ENCODE assay signal across 10 cellular contexts in genomic region chr3:134312072-134312872, GRCh38.
DNase-seq lines count a peak whose midpoint lies in the region; ATAC-seq, FAIRE-seq and TF ChIP-seq lines count a peak whose summit lies in the region.
"Had no signal": no experiment of that assay in that cellular context is flagged by ENCODE, and none has a peak within 500 bp of the region (broad histone marks: within the 10 kb centered on the region; RNA-seq: fewer than 3 reads in every experiment).

No MANE protein-coding gene starts in this region.

- H3K27me3 ChIP-seq in HCT116 (ENCODE audit: insufficient read depth, low read length) (no peaks in the 10 kb centered on the region), Karpas-422 (ENCODE audit: low read length) (no peaks in the 10 kb centered on the region)

- H3K79me2 ChIP-seq in HCT116 (ENCODE audit: insufficient read depth, low read length): no peaks in the 10 kb centered on the region
- H3K79me2 ChIP-seq in Karpas-422 (ENCODE audit: low read length): no peaks in the 10 kb centered on the region

- POLR2A ChIA-PET in HCT116 (lab: Charles Lee): no interaction called here

- no peak overlapping the region for H3K4me3 Mint-ChIP-seq in chondrocyte (ENCODE audit: unreplicated experiment)
- H3K4me3 Mint-ChIP-seq: T-helper 1 cell treated with Interleukin-12 subunit alpha and Interleukin-12 subunit beta and Interleukin-4 antibody, amounts not matched to agents 30 μg/mL and 1 μg/mL, for 36 hours had no signal

- no peaks in the 10 kb centered on the region for H3K9me3 ChIP-seq in HCT116 (ENCODE audit: control insufficient read depth in 1 of 2, insufficient read depth in 1 of 2, low read depth in 1 of 2, low read length in 2 of 2)
- H3K9me3 ChIP-seq in mucosa of descending colon: no peaks in the 10 kb centered on the region
- H3K9me3 ChIP-seq in Karpas-422 (ENCODE audit: low read length): no peaks in the 10 kb centered on the region

- intact Hi-C loops in HCT116 (cut with micrococcal nuclease) (loop anchor here (1.0 to 2.0 kb wide), 2 partner anchors 47 to 137 kb away; no protein-coding TSS in a partner anchor), mucosa of descending colon (cut with DNase I, micrococcal nuclease) (loop anchor here in 1 of 2 donors (5.0 kb wide), 1 partner anchor 65 kb away; no protein-coding TSS in a partner anchor)

- H3K27ac Mint-ChIP-seq in chondrocyte (ENCODE audit: unreplicated experiment): peak overlapping the region; percentile 94
- H3K27ac Mint-ChIP-seq: T-helper 1 cell treated with Interleukin-12 subunit alpha and Interleukin-12 subunit beta and Interleukin-4 antibody, amounts not matched to agents 30 μg/mL and 1 μg/mL, for 36 hours had no signal

- H3K9ac ChIP-seq in HCT116 (ENCODE audit: low read length) (peak overlapping the region; percentile 84), Karpas-422 (ENCODE audit: low read length) (no peak overlapping the region)

- H3K4me3 ChIP-seq in AG10803 (ENCODE audit: low read length) (no peak overlapping the region), HCT116 (replicated peaks in 1 of 2; ENCODE audit: low read depth in 1 of 2, low read length in 2 of 2) (peak overlapping the region in 1 of 2 experiments; percentile 70; a peak in 2 of 4 replicates), mucosa of descending colon (no peak overlapping the region), Karpas-422 (ENCODE audit: low read length) (no peak overlapping the region)

- TF ChIP-seq RAD21 in HCT116 (IDR thresholded peaks at IDR 0.05; ENCODE audit: low read depth): no peak

- no peaks in the 10 kb centered on the region for H3K27me3 Mint-ChIP-seq in chondrocyte (ENCODE audit: low read depth)

- H3K4me1 Mint-ChIP-seq in chondrocyte (ENCODE audit: low read depth): peaks cover 86% of the 10 kb centered on the region

- no peaks in the 10 kb centered on the region for H3K36me3 Mint-ChIP-seq in chondrocyte (ENCODE audit: low read depth)

- no peak overlapping the region for H2AFZ ChIP-seq in HCT116 (ENCODE audit: low read depth, low read length, poor library complexity, severe bottlenecking)
- no peak overlapping the region for H2AFZ ChIP-seq in Karpas-422 (ENCODE audit: low read length)

- H3K4me1 ChIP-seq in HCT116 (ENCODE audit: control insufficient read depth in 1 of 2, insufficient read depth in 2 of 2, low read length in 2 of 2) (peaks cover 58 to 78% of the 10 kb centered on the region in 2 experiments), mucosa of descending colon (ENCODE audit: low read depth) (peaks cover 22% of the 10 kb centered on the region), Karpas-422 (ENCODE audit: low read length) (no peaks in the 10 kb centered on the region)

- no peaks in the 10 kb centered on the region for H3K9me3 Mint-ChIP-seq in chondrocyte (ENCODE audit: low read depth)
- H3K9me3 Mint-ChIP-seq: T-helper 1 cell treated with Interleukin-12 subunit alpha and Interleukin-12 subunit beta and Interleukin-4 antibody, amounts not matched to agents 30 μg/mL and 1 μg/mL, for 36 hours had no signal

- ATAC-seq in HCT116: peak; percentile 49
- peak; percentile 37 for ATAC-seq in mucosa of descending colon
- no peak for ATAC-seq in GM21723 (IDR thresholded peaks at IDR 0.05; ENCODE audit: unreplicated experiment)

- DNase-seq in AG10803 (ENCODE audit: low read depth): peak; percentile 69
- no peak for DNase-seq in HCT116 (ENCODE audit: low read depth, low spot score)
- DNase-seq in chondrocyte (ENCODE audit: low spot score): no peak
- peak in 2 of 3 donors; percentile 44 to 46 for DNase-seq in mucosa of descending colon
- DNase-seq in H54 (ENCODE audit: insufficient read length, low spot score): no peak
- no peak for DNase-seq in Karpas-422
- DNase-seq in DMS114 treated with DMSO at 0.1 percent for 48 hours (lab: John Stamatoyannopoulos, UW; ENCODE audit: unreplicated experiment): no peak

- H4K20me1 ChIP-seq in HCT116 (ENCODE audit: insufficient read depth) (no peaks in the 10 kb centered on the region), Karpas-422 (ENCODE audit: insufficient read depth, low read depth, low read length) (no peaks in the 10 kb centered on the region)

- H3K27ac ChIP-seq in HCT116 (ENCODE audit: low read depth, low read length) (peak overlapping the region; percentile 72), Karpas-422 (ENCODE audit: low read length) (no peak overlapping the region)

- TSS peak; percentile 90 for BruUV-seq in HCT116 (replicated peaks; lab: Mats Ljungman, UMichigan)

- TF ChIP-seq CTCF in AG10803 (conservative IDR thresholded peaks at IDR 0.05; ENCODE audit: low read length): 0 out of 2 replicates have a peak, but pooled peaks have one; percentile 2
- TF ChIP-seq CTCF in HCT116 (IDR thresholded peaks at IDR 0.05 in 2 of 3, conservative IDR thresholded peaks at IDR 0.05 in 1 of 3; ENCODE audit: borderline replicate concordance in 1 of 3, insufficient read depth in 1 of 3, low read depth in 2 of 3, low read length in 2 of 3): peak in 2 of 3 experiments; percentile 53 to 56; a peak in 4 of 6 replicates
- no peak for TF ChIP-seq CTCF in chondrocyte (IDR thresholded peaks at IDR 0.05)
- no peak for TF ChIP-seq CTCF in mucosa of descending colon (IDR thresholded peaks at IDR 0.05)

- no peaks in the 10 kb centered on the region for H3K36me3 ChIP-seq in HCT116 (ENCODE audit: control insufficient read depth in 1 of 2, insufficient read depth in 2 of 2, low read length in 2 of 2)
- no peaks in the 10 kb centered on the region for H3K36me3 ChIP-seq in mucosa of descending colon (ENCODE audit: low read depth)
- no peaks in the 10 kb centered on the region for H3K36me3 ChIP-seq in Karpas-422 (ENCODE audit: insufficient read depth, low read length)

- FAIRE-seq in H54 (lab: Jason Lieb, UNC): no peak
- FAIRE-seq: GM18507 had no signal

- no peak for TF ChIP-seq POLR2A in HCT116 (IDR thresholded peaks at IDR 0.05; ENCODE audit: borderline replicate concordance, extremely low read depth, insufficient read depth, insufficient read length)
- TF ChIP-seq POLR2A in H54 (IDR thresholded peaks at IDR 0.05; ENCODE audit: low read depth, low read length): no peak

- H3K4me2 ChIP-seq in HCT116 (ENCODE audit: low read length) (peak overlapping the region; percentile 96), Karpas-422 (ENCODE audit: low read depth, low read length, poor library complexity, severe bottlenecking) (no peak overlapping the region)

- H3K9me2 ChIP-seq in HCT116 (ENCODE audit: insufficient read depth): no peaks in the 10 kb centered on the region
- no peaks in the 10 kb centered on the region for H3K9me2 ChIP-seq in Karpas-422 (replicated peaks; ENCODE audit: insufficient read depth, low read length)

- RAD21 ChIA-PET in HCT116 (lab: Charles Lee; ENCODE audit: low non-redundant PET in 1 of 2, low total read pairs in 2 of 2, uncharacterized antibody in 2 of 2, unreplicated experiment in 2 of 2): no interaction called here

- CTCF ChIA-PET in HCT116 (lab: Charles Lee): interaction anchor here (1.6 to 2.7 kb wide), 3 partner anchors 62 to 161 kb away, joined by 5 to 11 read pairs (median 10); partner anchors contain the start of gene AMOTL2

TF ChIP-seq in HCT116, 20 proteins besides CTCF, POLR2A, EP300 and RAD21:
- peak; percentile 50; the same call in 1 of the 2 replicates for TF ChIP-seq POLR2AphosphoS5 (IDR thresholded peaks at IDR 0.05; ENCODE audit: low read depth, low read length)
- no peak for TF ChIP-seq SRF (IDR thresholded peaks at IDR 0.05; ENCODE audit: low read depth)
- 0 out of 2 replicates have a peak, but pooled peaks have one; percentile 11 for TF ChIP-seq ZFX (IDR thresholded peaks at IDR 0.05)
TF ChIP-seq in HCT116: peak in this region for 2.

Comparison
In these comparisons a context has a peak if more than half of its experiments do, and no peak if none do; other contexts are left out.
1. DNase-seq: peak in AG10803 (single experiment) and mucosa of descending colon (2 of 3); none in HCT116 (single experiment), chondrocyte (single experiment), H54 (single experiment), Karpas-422 (single experiment) and DMS114 treated with DMSO at 0.1 percent for 48 hours (single experiment).
2. CTCF ChIP-seq: peak in AG10803 (single experiment) and HCT116 (2 of 3); none in chondrocyte (single experiment) and mucosa of descending colon (single experiment).